8 cellular contexts compared by ENCODE assay signal in the genomic region with DNA sequence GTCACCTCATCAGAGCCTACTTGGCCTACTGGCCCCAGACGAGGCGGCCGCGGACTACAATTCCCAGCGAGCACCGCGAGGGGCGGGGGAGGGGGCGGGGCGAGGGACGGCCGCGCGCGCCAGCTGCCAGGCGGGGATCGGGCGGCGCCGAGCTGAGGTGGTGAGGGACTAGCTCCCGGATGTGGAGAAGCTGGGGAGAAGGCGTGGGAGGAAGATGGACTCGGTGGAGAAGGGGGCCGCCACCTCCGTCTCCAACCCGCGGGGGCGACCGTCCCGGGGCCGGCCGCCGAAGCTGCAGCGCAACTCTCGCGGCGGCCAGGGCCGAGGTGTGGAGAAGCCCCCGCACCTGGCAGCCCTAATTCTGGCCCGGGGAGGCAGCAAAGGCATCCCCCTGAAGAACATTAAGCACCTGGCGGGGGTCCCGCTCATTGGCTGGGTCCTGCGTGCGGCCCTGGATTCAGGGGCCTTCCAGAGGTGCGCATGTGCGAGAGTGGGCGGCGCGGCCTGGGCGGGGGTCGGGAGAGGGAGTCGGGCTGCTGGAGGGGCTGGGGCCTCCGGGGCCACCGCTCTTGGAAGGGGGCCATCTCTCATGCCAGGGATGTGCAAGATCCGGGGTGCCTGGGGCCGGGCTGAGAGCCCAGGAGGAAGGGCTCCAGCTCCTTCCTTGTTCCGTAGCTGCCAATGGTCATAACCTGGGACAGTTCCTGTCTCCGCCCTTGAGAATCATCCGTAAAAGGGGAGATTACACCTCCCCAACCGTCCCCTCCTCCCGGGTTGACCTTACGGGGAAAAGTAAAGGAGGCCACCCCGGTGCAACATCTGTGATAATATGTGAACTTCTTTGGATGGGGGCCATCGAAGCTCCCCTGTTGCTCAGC. TPM values are rescaled to one million over a fixed set of nuclear protein-coding genes. Genes with fewer than 3 reads are reported as not detected.
DNase-seq lines count a peak whose midpoint lies in the region; ATAC-seq and TF ChIP-seq lines count a peak whose summit lies in the region.

A gene (plus strand): TSS at position 129 of the 878 bp plus-strand sequence. CDS start 86 bp downstream, at position 215.

- H3K9ac ChIP-seq in fibroblast of lung (ENCODE audit: insufficient read depth, low read length) = peak within 1 kb of the TSS; percentile 71

- ATAC-seq in GM21528 (IDR thresholded peaks at IDR 0.05; ENCODE audit: low FRiP score, unreplicated experiment) = peak; percentile 90
- ATAC-seq in naive thymus-derived CD8-positive, alpha-beta T cell = peak; percentile 84

- H3K27me3 ChIP-seq in Peyer's patch (no peaks in the 10 kb centered on the region), fibroblast of lung (ENCODE audit: control insufficient read depth, insufficient read depth, low read length) (no peaks in the 10 kb centered on the region)

- H3K4me2 ChIP-seq in fibroblast of lung (ENCODE audit: extremely low read depth, insufficient read depth, low read length) = peak within 1 kb of the TSS; percentile 91

- H3K36me3 ChIP-seq in Peyer's patch (no peaks in the 10 kb centered on the region), fibroblast of lung (ENCODE audit: control insufficient read depth, insufficient read depth, low read length) (no peaks in the 10 kb centered on the region)

- peak within 1 kb of the TSS; percentile 70 for H2AFZ ChIP-seq in fibroblast of lung (ENCODE audit: low read length)

- peak within 1 kb of the TSS; percentile 88 for H3K27ac Mint-ChIP-seq in activated T-helper 1 cell treated with anti-CD3 and anti-CD28 coated beads, Interleukin-12 subunit alpha, Interleukin-12 subunit beta, Interleukin-2, Interleukin-4 antibody, amounts not matched to agents 30 ng/mL and 10 ng/mL and 1 ng/mL, durations not matched to agents 14 hours and 24 hours and 36 hours
- peak within 1 kb of the TSS; percentile 76 to 97 (median 92) for H3K27ac Mint-ChIP-seq in naive thymus-derived CD8-positive, alpha-beta T cell

- peak within 1 kb of the TSS; percentile 95 for H3K4me3 Mint-ChIP-seq in activated T-helper 1 cell treated with anti-CD3 and anti-CD28 coated beads, Interleukin-12 subunit alpha, Interleukin-12 subunit beta, Interleukin-2, Interleukin-4 antibody, amounts not matched to agents 30 ng/mL and 10 ng/mL and 1 ng/mL, durations not matched to agents 14 hours and 24 hours and 36 hours
- H3K4me3 Mint-ChIP-seq in naive thymus-derived CD8-positive, alpha-beta T cell = peak within 1 kb of the TSS; percentile 92 to 99 (median 95)

- H3K27ac ChIP-seq in Peyer's patch (peak within 1 kb of the TSS; percentile 82 to 97 (median 96)), fibroblast of lung (ENCODE audit: insufficient read depth, low read length) (peak within 1 kb of the TSS; percentile 67)

- peaks cover 4% of the 10 kb centered on the region for H3K79me2 ChIP-seq in fibroblast of lung (ENCODE audit: control insufficient read depth, insufficient read depth, low read length)

- peaks cover 48% of the 10 kb centered on the region for H3K4me1 Mint-ChIP-seq in activated T-helper 1 cell treated with anti-CD3 and anti-CD28 coated beads, Interleukin-12 subunit alpha, Interleukin-12 subunit beta, Interleukin-2, Interleukin-4 antibody, amounts not matched to agents 30 ng/mL and 10 ng/mL and 1 ng/mL, durations not matched to agents 14 hours and 24 hours and 36 hours (ENCODE audit: low read depth)
- peaks cover 14 to 44% (median 42%) of the 10 kb centered on the region in 4 donors for H3K4me1 Mint-ChIP-seq in naive thymus-derived CD8-positive, alpha-beta T cell

- H3K4me1 ChIP-seq in Peyer's patch = peaks cover 0 to 36% (median 0%) of the 10 kb centered on the region in 4 donors
- H3K4me1 ChIP-seq in fibroblast of lung (ENCODE audit: control insufficient read depth, extremely low read depth, insufficient read depth, low read length) = no peaks in the 10 kb centered on the region

- H3K4me3 ChIP-seq in Peyer's patch (peak within 1 kb of the TSS; percentile 91 to 99 (median 94)), fibroblast of lung (replicated peaks in 1 of 4; ENCODE audit: control extremely low read depth in 1 of 4, insufficient read depth in 1 of 4, low read depth in 3 of 4, low read length in 4 of 4) (peak within 1 kb of the TSS; percentile 74 to 96 (median 90))

- H3K9me3 Mint-ChIP-seq in activated T-helper 1 cell treated with anti-CD3 and anti-CD28 coated beads, Interleukin-12 subunit alpha, Interleukin-12 subunit beta, Interleukin-2, Interleukin-4 antibody, amounts not matched to agents 30 ng/mL and 10 ng/mL and 1 ng/mL, durations not matched to agents 14 hours and 24 hours and 36 hours = no peaks in the 10 kb centered on the region
- no peaks in the 10 kb centered on the region for H3K9me3 Mint-ChIP-seq in naive thymus-derived CD8-positive, alpha-beta T cell

- TF ChIP-seq CTCF in Peyer's patch (IDR thresholded peaks at IDR 0.05) (no peak), fibroblast of lung (conservative IDR thresholded peaks at IDR 0.05 in 1 of 2, IDR thresholded peaks at IDR 0.05 in 1 of 2; ENCODE audit: low read depth in 1 of 2, low read length in 2 of 2) (no peak)

- peaks cover 20% of the 10 kb centered on the region for H3K36me3 Mint-ChIP-seq in activated T-helper 1 cell treated with anti-CD3 and anti-CD28 coated beads, Interleukin-12 subunit alpha, Interleukin-12 subunit beta, Interleukin-2, Interleukin-4 antibody, amounts not matched to agents 30 ng/mL and 10 ng/mL and 1 ng/mL, durations not matched to agents 14 hours and 24 hours and 36 hours (ENCODE audit: low read depth)
- peaks cover 0 to 5% (median 0%) of the 10 kb centered on the region in 3 donors for H3K36me3 Mint-ChIP-seq in naive thymus-derived CD8-positive, alpha-beta T cell

- DNase-seq in DMS53 (lab: John Stamatoyannopoulos, UW) = peak; percentile 94
- peak; percentile 54 for DNase-seq in HuH-7.5 (ENCODE audit: low spot score)
- peak; percentile 79 to 95 (median 90) for DNase-seq in Peyer's patch
- DNase-seq in activated T-helper 1 cell treated with anti-CD3 and anti-CD28 coated beads, Interleukin-12 subunit alpha, Interleukin-12 subunit beta, Interleukin-2, Interleukin-4 antibody, amounts not matched to agents 30 ng/mL and 10 ng/mL and 1 ng/mL, durations not matched to agents 14 hours and 24 hours and 36 hours (ENCODE audit: low spot score) = peak; percentile 70
- DNase-seq in fibroblast of lung (ENCODE audit: low read depth in 2 of 2) = peak; percentile 59 to 68
- peak; percentile 49 to 86 (median 68) for DNase-seq in naive thymus-derived CD8-positive, alpha-beta T cell
- peak; percentile 55 to 78 (median 75) for DNase-seq in stimulated activated naive CD4-positive, alpha-beta T cell (lab: John Stamatoyannopoulos, UW)

- intact Hi-C loops in activated T-helper 1 cell treated with anti-CD3 and anti-CD28 coated beads, Interleukin-12 subunit alpha, Interleukin-12 subunit beta, Interleukin-2, Interleukin-4 antibody, amounts not matched to agents 30 ng/mL and 10 ng/mL and 1 ng/mL, durations not matched to agents 14 hours and 24 hours and 36 hours (cut with micrococcal nuclease) = loop anchor here (1.0 to 10.0 kb wide), 8 partner anchors 289 to 638 kb away; a partner anchor contains a TSS

- H3K9me3 ChIP-seq in Peyer's patch = no peaks in the 10 kb centered on the region
- H3K9me3 ChIP-seq in fibroblast of lung (ENCODE audit: control insufficient read depth, insufficient read depth, low read depth, low read length) = no peaks in the 10 kb centered on the region

- POLR2A ChIA-PET in naive thymus-derived CD8-positive, alpha-beta T cell (lab: Charles Lee) = interaction anchor here (0.6 to 1.8 kb wide), 3 partner anchors 388 to 498 kb away, joined by 3 to 7 read pairs (median 4); a partner anchor contains a TSS

- peak; percentile 81 to 93 for TF ChIP-seq POLR2A in Peyer's patch (IDR thresholded peaks at IDR 0.05)

- H4K20me1 ChIP-seq in fibroblast of lung (ENCODE audit: control insufficient read depth, extremely low read depth, insufficient read depth, low read length) = no peaks in the 10 kb centered on the region

- H3K27me3 Mint-ChIP-seq in activated T-helper 1 cell treated with anti-CD3 and anti-CD28 coated beads, Interleukin-12 subunit alpha, Interleukin-12 subunit beta, Interleukin-2, Interleukin-4 antibody, amounts not matched to agents 30 ng/mL and 10 ng/mL and 1 ng/mL, durations not matched to agents 14 hours and 24 hours and 36 hours (ENCODE audit: insufficient read depth) = no peaks in the 10 kb centered on the region
- no peaks in the 10 kb centered on the region for H3K27me3 Mint-ChIP-seq in naive thymus-derived CD8-positive, alpha-beta T cell

RNA-seq across cellular contexts. Expression of the gene that starts here (rescaled TPM):
- total RNA-seq in Peyer's patch = 100 to 1,000 TPM in 2 of 4 donors, 10 to 100 TPM in 2; 41.3 to 112 (median 94.3) TPM
- total RNA-seq in activated T-helper 1 cell treated with anti-CD3 and anti-CD28 coated beads, Interleukin-12 subunit alpha, Interleukin-12 subunit beta, Interleukin-2, Interleukin-4 antibody, amounts not matched to agents 30 ng/mL and 10 ng/mL and 1 ng/mL, durations not matched to agents 14 hours and 24 hours and 36 hours = 34.1 and 34.9 TPM in 2 replicates
- total RNA-seq in fibroblast of lung = 19.0 and 24.3 TPM in 2 replicates
- 22.3 and 25.6 TPM in 2 replicates for polyA plus RNA-seq in fibroblast of lung
- 28.0 and 29.8 TPM in 2 replicates for polyA plus RNA-seq in fibroblast of lung (2012)
- polyA minus RNA-seq in fibroblast of lung (ENCODE audit: low replicate concordance) = 0.26 and 5.6 TPM in 2 replicates
- total RNA-seq in naive thymus-derived CD8-positive, alpha-beta T cell = 10 to 100 TPM; 17.6 to 18.3 TPM
- polyA plus RNA-seq in naive thymus-derived CD8-positive, alpha-beta T cell = 10 to 100 TPM; 28.2 to 36.9 (median 35.7) TPM

Comparison
In these comparisons a context has a peak if more than half of its experiments do, and no peak if none do; other contexts are left out.
1. Peak in every context shown above with its lines: DNase-seq, ATAC-seq, H3K4me3 ChIP-seq and H3K27ac ChIP-seq.